ENCODE assay signal across 26 cellular contexts in the genomic region with DNA sequence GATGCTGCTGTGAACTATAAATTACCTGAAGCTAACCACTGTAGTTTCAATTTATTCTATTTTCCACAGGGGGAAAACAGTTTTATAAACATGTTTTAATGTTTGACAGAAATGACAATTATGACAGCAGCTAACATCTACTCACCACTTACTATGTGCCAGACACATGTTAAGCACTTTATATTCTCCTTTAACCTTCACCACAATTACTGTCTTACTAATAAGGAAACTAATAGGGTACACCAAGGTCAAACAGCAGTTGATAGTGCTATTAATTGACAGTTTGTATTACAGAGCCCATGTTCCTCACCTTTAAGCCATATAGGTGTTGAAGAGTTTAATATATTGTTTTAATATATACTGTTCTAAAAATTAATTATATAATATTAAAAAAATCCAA.
"Had no signal": no experiment of that assay in that cellular context is flagged by ENCODE, and none has a peak within 500 bp of the region (broad histone marks: within the 10 kb centered on the region; RNA-seq: fewer than 3 reads in every experiment).

No MANE protein-coding gene starts in this region.

- H3K4me3 ChIP-seq: adrenal gland, body of pancreas, heart left ventricle had no signal

- H3K4me1 ChIP-seq: adrenal gland, body of pancreas, heart left ventricle had no signal

- DNase-seq: activated CD4-positive, alpha-beta memory T cell treated with anti-CD3 and anti-CD28 coated beads for 36 hours; activated CD4-positive, alpha-beta T cell treated with anti-CD3 and anti-CD28 coated beads for 36 hours; activated CD4-positive, alpha-beta T cell treated with anti-CD3 and anti-CD28 coated beads, Interleukin-2, amount 10 ng/mL, durations not matched to agents 24 days and 14 days; activated CD4-positive, CD25-positive, alpha-beta regulatory T cell; activated CD4-positive, CD25-positive, alpha-beta regulatory T cell treated with anti-CD3 and anti-CD28 coated beads, Interleukin-2, amount 50 U/mL, for 72 hours; activated CD8-positive, alpha-beta memory T cell treated with anti-CD3 and anti-CD28 coated beads, Interleukin-2, amount 10 ng/mL, durations not matched to agents 7 days and 5 days; activated CD8-positive, alpha-beta memory T cell treated with anti-CD3 and anti-CD28 coated beads, Interleukin-2, amount 50 U/mL, for 4 hours; activated CD8-positive, alpha-beta T cell treated with anti-CD3 and anti-CD28 coated beads, Interleukin-2, amount 10 ng/mL, durations not matched to agents 7 days and 5 days; activated effector memory CD4-positive, alpha-beta T cell treated with anti-CD3 and anti-CD28 coated beads, Interleukin-2, amount 50 U/mL, for 16 hours; activated naive CD4-positive, alpha-beta T cell treated with anti-CD3 and anti-CD28 coated beads for 36 hours; activated naive CD8-positive, alpha-beta T cell treated with anti-CD3 and anti-CD28 coated beads for 36 hours; activated naive CD8-positive, alpha-beta T cell treated with anti-CD3 and anti-CD28 coated beads, Interleukin-2, amount 50 U/mL, for 24 hours; activated T-cell treated with anti-CD3 and anti-CD28 coated beads, Interleukin-2, amount 50 U/mL, for 1 hour; activated T-cell treated with anti-CD3 and anti-CD28 coated beads, Interleukin-2, amount 50 U/mL, for 48 hours; adrenal gland; amygdala; aorta; body of pancreas; caudate nucleus; effector memory CD4-positive, alpha-beta T cell; endodermal cell; foreskin fibroblast; glutamatergic neuron; heart left ventricle; T-helper 2 cell had no signal

- H3K27me3 ChIP-seq: adrenal gland, body of pancreas, heart left ventricle had no signal

- H3K27ac ChIP-seq: adrenal gland, body of pancreas, heart left ventricle had no signal

- ATAC-seq: activated CD4-positive, alpha-beta T cell treated with anti-CD3 and anti-CD28 coated beads for 36 hours; activated CD8-positive, alpha-beta memory T cell treated with anti-CD3 and anti-CD28 coated beads, Interleukin-2, amount 10 ng/mL, durations not matched to agents 7 days and 5 days; activated CD8-positive, alpha-beta T cell treated with anti-CD3 and anti-CD28 coated beads, Interleukin-2, amount 10 ng/mL, durations not matched to agents 7 days and 5 days; activated naive CD8-positive, alpha-beta T cell treated with anti-CD3 and anti-CD28 coated beads, Interleukin-2, amount 50 U/mL, for 24 hours; body of pancreas; esophagus mucosa; heart left ventricle had no signal

- H3K9me3 ChIP-seq: adrenal gland, body of pancreas, heart left ventricle had no signal
